8 cellular contexts compared by ENCODE assay signal in genomic region chr9:112361602-112362001, GRCh38. TPM values are rescaled to one million over a fixed set of nuclear protein-coding genes. Genes with fewer than 3 reads are reported as not detected.
DNase-seq lines count a peak whose midpoint lies in the region; ATAC-seq and TF ChIP-seq lines count a peak whose summit lies in the region.

No MANE protein-coding gene starts in this region.

- H3K4me1 Mint-ChIP-seq in activated T-cell treated with anti-CD3 and anti-CD28 coated beads, Interleukin-2, amount 50 U/mL, for 72 hours (ENCODE audit: low read depth) = peaks cover 22% of the 10 kb centered on the region
- H3K4me1 Mint-ChIP-seq in activated T-cell treated with anti-CD3 and anti-CD28 coated beads, Interleukin-2, amount 50 U/mL, for 24 hours (ENCODE audit: low read depth) = peaks cover 16% of the 10 kb centered on the region
- H3K4me1 Mint-ChIP-seq in brain = no peaks in the 10 kb centered on the region

- H3K27ac Mint-ChIP-seq in activated T-cell treated with anti-CD3 and anti-CD28 coated beads, Interleukin-2, amount 50 U/mL, for 72 hours = no peak overlapping the region
- no peak overlapping the region for H3K27ac Mint-ChIP-seq in activated T-cell treated with anti-CD3 and anti-CD28 coated beads, Interleukin-2, amount 50 U/mL, for 24 hours
- H3K27ac Mint-ChIP-seq in brain = no peak overlapping the region

- peaks cover 5 to 7% of the 10 kb centered on the region in 2 donors for H3K36me3 Mint-ChIP-seq in activated T-cell treated with anti-CD3 and anti-CD28 coated beads, Interleukin-2, amount 50 U/mL, for 72 hours (ENCODE audit: insufficient read depth in 2 of 2)
- H3K36me3 Mint-ChIP-seq in activated T-cell treated with anti-CD3 and anti-CD28 coated beads, Interleukin-2, amount 50 U/mL, for 24 hours (ENCODE audit: low read depth) = no peaks in the 10 kb centered on the region
- peaks cover 10% of the 10 kb centered on the region for H3K36me3 Mint-ChIP-seq in brain

- peak; percentile 81 to 84 for TF ChIP-seq CTCF in brain (conservative IDR thresholded peaks at IDR 0.05)

- no peak overlapping the region for H3K27ac ChIP-seq in substantia nigra (ENCODE audit: low read depth, low read length, poor library complexity, severe bottlenecking)

- peak overlapping the region; percentile 22 to 39 for H3K4me3 Mint-ChIP-seq in activated T-cell treated with anti-CD3 and anti-CD28 coated beads, Interleukin-2, amount 50 U/mL, for 72 hours
- no peak overlapping the region for H3K4me3 Mint-ChIP-seq in activated T-cell treated with anti-CD3 and anti-CD28 coated beads, Interleukin-2, amount 50 U/mL, for 24 hours
- no peak overlapping the region for H3K4me3 Mint-ChIP-seq in brain

- DNase-seq in activated T-cell treated with anti-CD3 and anti-CD28 coated beads, Interleukin-2, amount 50 U/mL, for 72 hours = no peak
- DNase-seq in activated T-cell treated with anti-CD3 and anti-CD28 coated beads, Interleukin-2, amount 50 U/mL, for 24 hours = no peak
- DNase-seq in NCI-H2196 treated with DMSO at 0.1 percent for 48 hours (lab: John Stamatoyannopoulos, UW; ENCODE audit: unreplicated experiment) (peak; percentile 16), left lobe of liver (ENCODE audit: low spot score) (no peak), substantia nigra (lab: John Stamatoyannopoulos, UW) (no peak), hepatic stellate cell (ENCODE audit: low spot score) (no peak)

- H3K9me3 Mint-ChIP-seq in activated T-cell treated with anti-CD3 and anti-CD28 coated beads, Interleukin-2, amount 50 U/mL, for 72 hours = peaks cover 3 to 7% of the 10 kb centered on the region in 2 donors
- H3K9me3 Mint-ChIP-seq in activated T-cell treated with anti-CD3 and anti-CD28 coated beads, Interleukin-2, amount 50 U/mL, for 24 hours = peaks cover 5% of the 10 kb centered on the region
- H3K9me3 Mint-ChIP-seq in brain = peaks cover 8 to 15% (median 13%) of the 10 kb centered on the region in 5 experiments

- H3K27me3 Mint-ChIP-seq in activated T-cell treated with anti-CD3 and anti-CD28 coated beads, Interleukin-2, amount 50 U/mL, for 72 hours (ENCODE audit: low read depth) = peaks cover 14% of the 10 kb centered on the region
- H3K27me3 Mint-ChIP-seq in activated T-cell treated with anti-CD3 and anti-CD28 coated beads, Interleukin-2, amount 50 U/mL, for 24 hours = peaks cover 12% of the 10 kb centered on the region
- H3K27me3 Mint-ChIP-seq in brain = peaks cover 4% of the 10 kb centered on the region

- ATAC-seq in activated T-cell treated with anti-CD3 and anti-CD28 coated beads, Interleukin-2, amount 50 U/mL, for 72 hours (replicated peaks in 1 of 2) = peak in 1 of 2 donors; percentile 26
- ATAC-seq in left lobe of liver (peak; percentile 89), HG02973 (IDR thresholded peaks at IDR 0.05; ENCODE audit: unreplicated experiment) (no peak)

RNA-seq across cellular contexts. Expression of gene HSDL2, which starts 18.3 kb away (rescaled TPM):
- total RNA-seq in activated T-cell treated with anti-CD3 and anti-CD28 coated beads, Interleukin-2, amount 50 U/mL, for 72 hours = 10 to 100 TPM; 27.3 to 33.1 TPM
- 27.1 TPM for polyA plus RNA-seq in brain (ENCODE audit: insufficient read depth, low read depth, low replicate concordance)
- 83.8 TPM for total RNA-seq in left lobe of liver

RNA-seq across cellular contexts. Expression of gene PTBP3, which starts 28.2 kb away (rescaled TPM):
- 100 to 1,000 TPM; 125 to 138 TPM for total RNA-seq in activated T-cell treated with anti-CD3 and anti-CD28 coated beads, Interleukin-2, amount 50 U/mL, for 72 hours
- polyA plus RNA-seq in brain (ENCODE audit: insufficient read depth, low read depth, low replicate concordance) = 20.4 TPM
- total RNA-seq in left lobe of liver = 18.7 TPM

Comparison
In these comparisons a context has a peak if more than half of its experiments do, and no peak if none do; other contexts are left out.
1. H3K4me3 Mint-ChIP-seq: peak in activated T-cell treated with anti-CD3 and anti-CD28 coated beads, Interleukin-2, amount 50 U/mL, for 72 hours (2 of 2); none in activated T-cell treated with anti-CD3 and anti-CD28 coated beads, Interleukin-2, amount 50 U/mL, for 24 hours (single experiment) and brain (0 of 5).